Comparison of ENCODE assay signal across 12 cellular contexts in genomic region chr9:122227576-122227903, GRCh38. TPM values are rescaled to one million over a fixed set of nuclear protein-coding genes. Genes with fewer than 3 reads are reported as not detected.
DNase-seq lines count a peak whose midpoint lies in the region; ATAC-seq and TF ChIP-seq lines count a peak whose summit lies in the region.
"Had no signal": no experiment of that assay in that cellular context is flagged by ENCODE, and none has a peak within 500 bp of the region (broad histone marks: within the 10 kb centered on the region; RNA-seq: fewer than 3 reads in every experiment).

No MANE protein-coding gene starts in this region.

- no peaks in the 10 kb centered on the region for H3K36me3 ChIP-seq in iPS-15b (ENCODE audit: control insufficient read depth, insufficient read depth, low read length)
- no peaks in the 10 kb centered on the region for H3K36me3 ChIP-seq in thoracic aorta
- no peaks in the 10 kb centered on the region for H3K36me3 ChIP-seq in MG63
- H3K36me3 ChIP-seq: BE2C had no signal

- H3K4me3 ChIP-seq in iPS-15b (ENCODE audit: low read depth, low read length) (peak overlapping the region; percentile 39), thoracic aorta (peak overlapping the region; percentile 45), MG63 (no peak overlapping the region)

- no peaks in the 10 kb centered on the region for H3K9me3 Mint-ChIP-seq in activated naive CD8-positive, alpha-beta T cell (ENCODE audit: low read depth)
- no peaks in the 10 kb centered on the region for H3K9me3 Mint-ChIP-seq in activated naive CD8-positive, alpha-beta T cell treated with anti-CD3 and anti-CD28 coated beads for 36 hours

- no peak overlapping the region for H3K27ac ChIP-seq in thoracic aorta

- H3K4me3 Mint-ChIP-seq in activated naive CD8-positive, alpha-beta T cell: peak overlapping the region; percentile 44
- no peak overlapping the region for H3K4me3 Mint-ChIP-seq in activated naive CD8-positive, alpha-beta T cell treated with anti-CD3 and anti-CD28 coated beads for 36 hours

- no peak overlapping the region for H3K27ac Mint-ChIP-seq in activated naive CD8-positive, alpha-beta T cell
- H3K27ac Mint-ChIP-seq in activated naive CD8-positive, alpha-beta T cell treated with anti-CD3 and anti-CD28 coated beads for 36 hours: no peak overlapping the region
- H3K27ac Mint-ChIP-seq: T-helper 17 cell had no signal

- H3K4me1 ChIP-seq in iPS-15b (ENCODE audit: control insufficient read depth, insufficient read depth, low read length) (peaks cover 6% of the 10 kb centered on the region), thoracic aorta (ENCODE audit: control insufficient read depth in 1 of 2, low read depth in 2 of 2) (peaks cover 8 to 34% of the 10 kb centered on the region in 2 donors)
- H3K4me1 ChIP-seq: BE2C had no signal

- peaks cover 8% of the 10 kb centered on the region for H3K4me1 Mint-ChIP-seq in activated naive CD8-positive, alpha-beta T cell (ENCODE audit: low read depth)
- H3K4me1 Mint-ChIP-seq in activated naive CD8-positive, alpha-beta T cell treated with anti-CD3 and anti-CD28 coated beads for 36 hours: no peaks in the 10 kb centered on the region

- no peak for DNase-seq in activated naive CD8-positive, alpha-beta T cell treated with anti-CD3 and anti-CD28 coated beads for 36 hours
- peak; percentile 65 for DNase-seq in NCI-H748 (lab: John Stamatoyannopoulos, UW; ENCODE audit: unreplicated experiment)
- DNase-seq in thoracic aorta (ENCODE audit: low spot score): no peak
- no peak for DNase-seq in activated effector memory CD4-positive, alpha-beta T cell treated with Interleukin-2 at 50 U/mL for 16 hours
- DNase-seq in MG63: no peak
- DNase-seq: amniotic stem cell; BE2C; effector memory CD4-positive, alpha-beta T cell; T-helper 17 cell had no signal

- peaks cover 96% of the 10 kb centered on the region for H3K27me3 ChIP-seq in iPS-15b (ENCODE audit: control insufficient read depth, insufficient read depth, low read length)
- peaks cover 37% of the 10 kb centered on the region for H3K27me3 ChIP-seq in thoracic aorta (replicated peaks; ENCODE audit: insufficient read depth)
- H3K27me3 ChIP-seq in MG63: peaks cover 54% of the 10 kb centered on the region

- no peaks in the 10 kb centered on the region for H3K9me3 ChIP-seq in iPS-15b (ENCODE audit: control insufficient read depth, insufficient read depth, low read length)
- no peaks in the 10 kb centered on the region for H3K9me3 ChIP-seq in thoracic aorta
- H3K9me3 ChIP-seq in MG63: no peaks in the 10 kb centered on the region

- no peak for ATAC-seq in thoracic aorta (ENCODE audit: insufficient number of reproducible peaks, low FRiP score, low read depth)
- no peak for ATAC-seq in GM18870 (IDR thresholded peaks at IDR 0.05; ENCODE audit: unreplicated experiment)
- ATAC-seq: T-helper 17 cell had no signal

- H3K9ac ChIP-seq in iPS-15b (ENCODE audit: low read depth, low read length): no peak overlapping the region

- no peak for TF ChIP-seq CTCF in thoracic aorta (IDR thresholded peaks at IDR 0.05)

- peaks cover 23% of the 10 kb centered on the region for H3K27me3 Mint-ChIP-seq in activated naive CD8-positive, alpha-beta T cell
- H3K27me3 Mint-ChIP-seq in activated naive CD8-positive, alpha-beta T cell treated with anti-CD3 and anti-CD28 coated beads for 36 hours: peaks cover 51% of the 10 kb centered on the region

- no peaks in the 10 kb centered on the region for H3K36me3 Mint-ChIP-seq in activated naive CD8-positive, alpha-beta T cell
- H3K36me3 Mint-ChIP-seq in activated naive CD8-positive, alpha-beta T cell treated with anti-CD3 and anti-CD28 coated beads for 36 hours: no peaks in the 10 kb centered on the region

RNA-seq across cellular contexts. Expression of gene LHX6, which starts 1.2 kb away (rescaled TPM):
- total RNA-seq in activated naive CD8-positive, alpha-beta T cell treated with anti-CD3 and anti-CD28 coated beads for 36 hours: under 1 TPM; 0.12 to 0.16 TPM
- total RNA-seq in thoracic aorta: 1 to 10 TPM; 5.0 to 6.5 TPM
- total RNA-seq in MG63 (2014; rRNA removed; shearing (Covaris generic); ENCODE audit: low replicate concordance): not detected in 2 replicates
- total RNA-seq: T-helper 17 cell had no signal

RNA-seq across cellular contexts. Expression of gene RBM18, which starts 37.1 kb away (rescaled TPM):
- total RNA-seq in activated naive CD8-positive, alpha-beta T cell treated with anti-CD3 and anti-CD28 coated beads for 36 hours: 10 to 100 TPM; 35.1 to 35.5 TPM
- total RNA-seq in thoracic aorta: 10 to 100 TPM in 1 of 2 donors, 1 to 10 TPM in 1; 7.3 to 10.5 TPM
- total RNA-seq in MG63 (2014; rRNA removed; shearing (Covaris generic); ENCODE audit: low replicate concordance): 8.1 and 10.8 TPM in 2 replicates

RNA-seq across cellular contexts. Expression of gene MRRF, which starts 37.1 kb away (rescaled TPM):
- total RNA-seq in activated naive CD8-positive, alpha-beta T cell treated with anti-CD3 and anti-CD28 coated beads for 36 hours: 10 to 100 TPM; 76.9 to 84.0 TPM
- 10 to 100 TPM; 16.9 to 36.8 TPM for total RNA-seq in thoracic aorta
- 45.9 and 62.5 TPM in 2 replicates for total RNA-seq in MG63 (2014; rRNA removed; shearing (Covaris generic); ENCODE audit: low replicate concordance)
